Comparison of ENCODE assay signal across 12 cellular contexts in genomic region chr2:74577448-74577847, GRCh38. TPM values are rescaled to one million over a fixed set of nuclear protein-coding genes. Genes with fewer than 3 reads are reported as not detected.
A peak's percentile ranks its signal among the peaks of the same experiment; 100 is the strongest.
DNase-seq lines count a peak whose midpoint lies in the region; ATAC-seq and TF ChIP-seq lines count a peak whose summit lies in the region.
"Had no signal": no experiment of that assay in that cellular context is flagged by ENCODE, and none has a peak within 500 bp of the region (broad histone marks: within the 10 kb centered on the region; RNA-seq: fewer than 3 reads in every experiment).

No MANE protein-coding gene starts in this region.

- TF ChIP-seq POLR2A in body of pancreas (IDR thresholded peaks at IDR 0.05), result no peak
- TF ChIP-seq POLR2A in stomach (IDR thresholded peaks at IDR 0.05), result no peak

- WGBS in body of pancreas, 2 donors, result 50 to 65% methylated on average over 2 of the region's 2 CpGs
- WGBS in stomach, 5 donors, result 28 to 57% (median 44%) methylated on average over 2 of the region's 2 CpGs

- H3K4me3 ChIP-seq in HL-60 (replicated peaks; ENCODE audit: insufficient read depth, low read length) (no peak overlapping the region), body of pancreas (no peak overlapping the region), skin epidermis (no peak overlapping the region), stomach (no peak overlapping the region)
- H3K4me3 ChIP-seq: SK-N-MC had no signal

- TF ChIP-seq EP300 in stomach (IDR thresholded peaks at IDR 0.05), result no peak

- peak; percentile 66 to 73 for ATAC-seq in activated CD4-positive, CD25-positive, alpha-beta regulatory T cell treated with anti-CD3 and anti-CD28 coated beads, Interleukin-2, amount 50 U/mL, for 24 hours
- ATAC-seq in body of pancreas (peak; percentile 40), GM21367 (IDR thresholded peaks at IDR 0.05; ENCODE audit: unreplicated experiment) (no peak)
- ATAC-seq: HCT116 had no signal

- H3K27ac ChIP-seq in HL-60 (replicated peaks) (peak overlapping the region; percentile 89), body of pancreas (peak overlapping the region in 1 of 4 donors; percentile 54), skin epidermis (peak overlapping the region in 12 of 21 experiments; percentile 18 to 80 (median 60)), stomach (peak overlapping the region in 2 of 5 donors; percentile 10 to 60)
- H3K27ac ChIP-seq: SK-N-MC had no signal

- no peak for DNase-seq in activated CD4-positive, CD25-positive, alpha-beta regulatory T cell (lab: John Stamatoyannopoulos, UW)
- DNase-seq in HL-60 (ENCODE audit: low read depth in 1 of 2, low spot score in 1 of 2) (peak in 1 of 2 experiments; percentile 89), body of pancreas (peak in 1 of 4 donors; percentile 50), DMS153 treated with DMSO at 0.1 percent for 48 hours (lab: John Stamatoyannopoulos, UW; ENCODE audit: unreplicated experiment) (no peak), stomach (no peak)
- DNase-seq: cortex of kidney, posterior cingulate gyrus had no signal

- H3K36me3 ChIP-seq in body of pancreas (replicated peaks in 1 of 2; ENCODE audit: insufficient read depth in 1 of 2, low read depth in 2 of 2) (no peaks in the 10 kb centered on the region), stomach (no peaks in the 10 kb centered on the region)

- H3K4me1 ChIP-seq in body of pancreas (no peaks in the 10 kb centered on the region), stomach (peaks cover 0 to 15% (median 0%) of the 10 kb centered on the region in 4 donors)

- intact Hi-C loops in body of pancreas (cut with DNase I), result loop anchor here (5.0 kb wide), 1 partner anchor 90 kb away; no protein-coding TSS in a partner anchor
- intact Hi-C loops in stomach (cut with DNase I; ENCODE audit: low total_unique reads), result no loop called here

- H3K9me3 ChIP-seq in body of pancreas, result no peaks in the 10 kb centered on the region
- no peaks in the 10 kb centered on the region for H3K9me3 ChIP-seq in stomach

- TF ChIP-seq CTCF in HL-60 (IDR thresholded peaks at IDR 0.05; ENCODE audit: insufficient read depth, low read length), result no peak
- no peak for TF ChIP-seq CTCF in body of pancreas (IDR thresholded peaks at IDR 0.05)
- no peak for TF ChIP-seq CTCF in stomach (IDR thresholded peaks at IDR 0.05)

- H3K27me3 ChIP-seq in HL-60 (ENCODE audit: insufficient read depth, poor library complexity, severe bottlenecking) (no peaks in the 10 kb centered on the region), body of pancreas (no peaks in the 10 kb centered on the region), stomach (no peaks in the 10 kb centered on the region)

RNA-seq across cellular contexts. Expression of gene DOK1, which starts 22.9 kb away (rescaled TPM):
- 10 to 100 TPM in 1 of 2 donors, 1 to 10 TPM in 1; 9.2 to 15.3 TPM for total RNA-seq in body of pancreas
- total RNA-seq in stomach, result 10 to 100 TPM in 3 of 5 donors, 1 to 10 TPM in 2; 5.9 to 89.3 (median 12.2) TPM
- polyA plus RNA-seq in stomach, result 10 to 100 TPM in 2 of 3 donors, 1 to 10 TPM in 1; 8.8 to 17.7 (median 17.4) TPM

RNA-seq across cellular contexts. Expression of gene LOXL3, which starts 23.7 kb away (rescaled TPM):
- total RNA-seq in body of pancreas (1 to 10 TPM in 1 of 2 donors, under 1 TPM in 1; 0.33 to 3.1 TPM), stomach (10 to 100 TPM in 2 of 5 donors, 1 to 10 TPM in 2, under 1 TPM in 1; 0.89 to 49.0 (median 5.0) TPM)
- 1 to 10 TPM in 2 of 3 donors, under 1 TPM in 1; 0.76 to 1.6 (median 1.1) TPM for polyA plus RNA-seq in stomach

RNA-seq across cellular contexts. Expression of gene HTRA2, which starts 47.7 kb away (rescaled TPM):
- 10 to 100 TPM; 14.3 to 14.5 TPM for total RNA-seq in body of pancreas
- 10 to 100 TPM in 4 of 5 donors, 1 to 10 TPM in 1; 7.6 to 60.0 (median 23.7) TPM for total RNA-seq in stomach
- 10 to 100 TPM; 24.4 to 31.2 (median 25.5) TPM for polyA plus RNA-seq in stomach

RNA-seq across cellular contexts. Expression of gene AUP1, which starts 47.9 kb away (rescaled TPM):
- total RNA-seq in body of pancreas (100 to 1,000 TPM in 1 of 2 donors, 10 to 100 TPM in 1; 82.5 to 170 TPM), stomach (100 to 1,000 TPM in 4 of 5 donors, 10 to 100 TPM in 1; 74.4 to 244 (median 173) TPM)
- polyA plus RNA-seq in stomach, result 100 to 1,000 TPM in 2 of 3 donors, 10 to 100 TPM in 1; 97.9 to 235 (median 139) TPM

RNA-seq across cellular contexts. Expression of gene DQX1, which starts 51.4 kb away (rescaled TPM):
- total RNA-seq in body of pancreas (1 to 10 TPM in 1 of 2 donors, not detected in 1; 2.0 TPM), stomach (10 to 100 TPM in 4 of 5 donors, 1 to 10 TPM in 1; 6.6 to 42.6 (median 22.8) TPM)
- polyA plus RNA-seq in stomach, result 1 to 10 TPM; 2.1 to 5.3 (median 4.1) TPM
